8 cellular contexts compared by ENCODE assay signal in the genomic region with DNA sequence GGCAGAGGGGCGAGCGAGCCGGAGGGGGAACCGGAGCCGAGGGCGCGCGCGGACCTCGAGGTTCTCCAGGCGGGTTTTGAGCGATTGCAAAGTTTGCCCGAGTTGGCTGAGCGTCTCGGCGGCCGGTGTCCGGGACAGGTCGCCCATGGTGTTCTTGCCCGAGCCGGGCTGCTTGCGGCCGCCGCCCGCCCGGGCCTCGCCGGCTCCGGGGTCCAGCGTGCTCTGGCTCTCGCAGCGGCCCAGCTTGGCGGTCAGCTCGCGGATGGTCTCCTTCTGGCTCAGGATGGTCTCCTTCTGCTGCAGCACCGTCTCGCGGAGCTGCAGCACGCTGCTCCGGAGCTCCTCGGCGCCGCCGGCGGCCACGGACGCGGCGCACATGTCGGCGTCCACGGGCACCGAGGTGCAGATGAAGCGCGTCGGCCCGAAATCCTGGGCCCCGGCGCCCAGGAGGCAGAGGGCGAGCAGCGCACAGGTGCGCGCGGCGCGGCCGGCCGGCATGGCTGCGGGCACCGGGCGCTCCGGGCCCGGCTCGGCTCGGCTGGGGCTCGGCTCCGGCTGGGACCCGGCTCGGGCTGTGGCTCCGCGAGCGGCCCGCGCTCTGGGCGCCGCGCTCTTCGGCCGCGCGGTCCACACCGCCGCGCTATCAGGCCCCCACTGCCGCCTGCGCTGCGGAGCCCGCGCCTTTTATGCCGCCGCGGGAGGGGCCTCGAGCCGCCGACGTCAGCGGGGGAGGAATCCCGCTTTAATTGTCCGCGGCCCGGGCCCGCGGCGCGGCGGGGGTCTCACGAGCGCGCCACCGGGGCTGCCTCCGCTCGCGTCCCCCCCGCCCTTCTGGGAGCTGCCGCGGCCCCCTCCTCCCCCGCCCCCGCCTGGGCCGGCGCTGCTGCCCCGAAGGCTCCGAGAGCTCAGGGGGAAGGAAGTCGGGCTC. TPM values are rescaled to one million over a fixed set of nuclear protein-coding genes. Genes with fewer than 3 reads are reported as not detected.
DNase-seq lines count a peak whose midpoint lies in the region; ATAC-seq and TF ChIP-seq lines count a peak whose summit lies in the region.

A gene with protein sequence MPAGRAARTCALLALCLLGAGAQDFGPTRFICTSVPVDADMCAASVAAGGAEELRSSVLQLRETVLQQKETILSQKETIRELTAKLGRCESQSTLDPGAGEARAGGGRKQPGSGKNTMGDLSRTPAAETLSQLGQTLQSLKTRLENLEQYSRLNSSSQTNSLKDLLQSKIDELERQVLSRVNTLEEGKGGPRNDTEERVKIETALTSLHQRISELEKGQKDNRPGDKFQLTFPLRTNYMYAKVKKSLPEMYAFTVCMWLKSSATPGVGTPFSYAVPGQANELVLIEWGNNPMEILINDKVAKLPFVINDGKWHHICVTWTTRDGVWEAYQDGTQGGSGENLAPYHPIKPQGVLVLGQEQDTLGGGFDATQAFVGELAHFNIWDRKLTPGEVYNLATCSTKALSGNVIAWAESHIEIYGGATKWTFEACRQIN (minus strand): TSS at position 659 of the 928 bp plus-strand sequence. CDS start 161 bp downstream, at position 498.

- peak within 1 kb of the TSS; percentile 39 for H3K4me3 ChIP-seq in iPS-15b (ENCODE audit: low read depth, low read length)
- peak within 1 kb of the TSS in 3 of 5 donors; percentile 2 to 44 (median 29) for H3K4me3 ChIP-seq in subcutaneous abdominal adipose tissue (ENCODE audit: low read depth in 1 of 5, low read length in 5 of 5)

- H3K9ac ChIP-seq in iPS-15b (ENCODE audit: low read depth, low read length) (no peak within 1 kb of the TSS), subcutaneous abdominal adipose tissue (ENCODE audit: low read length in 5 of 5) (no peak within 1 kb of the TSS)

- H3K36me3 Mint-ChIP-seq in CD4-positive, alpha-beta T cell (ENCODE audit: low read depth) = no peaks in the 10 kb centered on the region
- no peaks in the 10 kb centered on the region for H3K36me3 Mint-ChIP-seq in activated T-helper 2 cell treated with anti-CD3 and anti-CD28 coated beads, Interferon-gamma antibody, Interleukin-2, Interleukin-4, amounts not matched to agents 10 μg/mL and 5 μg/mL and 100 μg/mL, durations not matched to agents 14 hours and 24 hours and 36 hours (ENCODE audit: low read depth)

- peak within 1 kb of the TSS; percentile 86 for H3K4me3 Mint-ChIP-seq in CD4-positive, alpha-beta T cell
- H3K4me3 Mint-ChIP-seq in activated T-helper 2 cell treated with anti-CD3 and anti-CD28 coated beads, Interferon-gamma antibody, Interleukin-2, Interleukin-4, amounts not matched to agents 10 μg/mL and 5 μg/mL and 100 μg/mL, durations not matched to agents 14 hours and 24 hours and 36 hours (ENCODE audit: low read depth) = peak within 1 kb of the TSS; percentile 42

- peaks cover 59% of the 10 kb centered on the region for H3K27me3 Mint-ChIP-seq in CD4-positive, alpha-beta T cell
- H3K27me3 Mint-ChIP-seq in activated T-helper 2 cell treated with anti-CD3 and anti-CD28 coated beads, Interferon-gamma antibody, Interleukin-2, Interleukin-4, amounts not matched to agents 10 μg/mL and 5 μg/mL and 100 μg/mL, durations not matched to agents 14 hours and 24 hours and 36 hours (ENCODE audit: low read depth) = peaks cover 62% of the 10 kb centered on the region

- H3K36me3 ChIP-seq in iPS-15b (ENCODE audit: control insufficient read depth, insufficient read depth, low read length) (no peaks in the 10 kb centered on the region), subcutaneous abdominal adipose tissue (ENCODE audit: control insufficient read depth in 5 of 5, insufficient read depth in 5 of 5, low read length in 5 of 5) (no peaks in the 10 kb centered on the region)

- POLR2A ChIA-PET in CD4-positive, alpha-beta T cell (lab: Charles Lee) = interaction anchor here (0.6 to 2.2 kb wide), 3 partner anchors 22 to 493 kb away, joined by 3 to 15 read pairs (median 4); no protein-coding TSS in a partner anchor

- intact Hi-C loops in CD4-positive, alpha-beta T cell (cut with DNase I, micrococcal nuclease) = loop anchor here in 1 of 2 experiments (2.0 to 5.0 kb wide), 2 partner anchors 419 to 496 kb away; no protein-coding TSS in a partner anchor
- intact Hi-C loops in activated T-helper 2 cell treated with anti-CD3 and anti-CD28 coated beads, Interferon-gamma antibody, Interleukin-2, Interleukin-4, amounts not matched to agents 10 μg/mL and 5 μg/mL and 100 μg/mL, durations not matched to agents 14 hours and 24 hours and 36 hours (cut with micrococcal nuclease) = no loop called here

- DNase-seq in CD4-positive, alpha-beta T cell = no peak
- peak; percentile 29 for DNase-seq in KBM-7
- DNase-seq in activated T-helper 2 cell treated with anti-CD3 and anti-CD28 coated beads, Interferon-gamma antibody, Interleukin-2, Interleukin-4, amounts not matched to agents 10 μg/mL and 5 μg/mL and 100 μg/mL, durations not matched to agents 14 hours and 24 hours and 36 hours (ENCODE audit: low spot score) = no peak
- DNase-seq in HT-29 (ENCODE audit: low spot score) = no peak
- no peak for DNase-seq in NCI-H226

- peaks cover 15% of the 10 kb centered on the region for H3K4me1 Mint-ChIP-seq in CD4-positive, alpha-beta T cell (ENCODE audit: low read depth)
- H3K4me1 Mint-ChIP-seq in activated T-helper 2 cell treated with anti-CD3 and anti-CD28 coated beads, Interferon-gamma antibody, Interleukin-2, Interleukin-4, amounts not matched to agents 10 μg/mL and 5 μg/mL and 100 μg/mL, durations not matched to agents 14 hours and 24 hours and 36 hours (ENCODE audit: low read depth) = peaks cover 12% of the 10 kb centered on the region

- no peak for TF ChIP-seq CTCF in CD4-positive, alpha-beta T cell (IDR thresholded peaks at IDR 0.05)

- H3K27me3 ChIP-seq in CD4-positive, alpha-beta T cell (ENCODE audit: control insufficient read depth, insufficient read depth, low read length) = peaks cover 73% of the 10 kb centered on the region
- H3K27me3 ChIP-seq in iPS-15b (ENCODE audit: control insufficient read depth, insufficient read depth, low read length) (peaks cover 92% of the 10 kb centered on the region), subcutaneous abdominal adipose tissue (ENCODE audit: control insufficient read depth in 5 of 5, insufficient read depth in 4 of 5, low read length in 5 of 5) (peaks cover 54 to 85% (median 82%) of the 10 kb centered on the region in 5 donors)

- peaks cover 4% of the 10 kb centered on the region for H3K4me1 ChIP-seq in iPS-15b (ENCODE audit: control insufficient read depth, insufficient read depth, low read length)
- H3K4me1 ChIP-seq in subcutaneous abdominal adipose tissue (ENCODE audit: control insufficient read depth in 5 of 5, insufficient read depth in 5 of 5, low read length in 5 of 5) = peaks cover 0 to 41% (median 33%) of the 10 kb centered on the region in 5 donors

- H3K27ac Mint-ChIP-seq in CD4-positive, alpha-beta T cell = no peak within 1 kb of the TSS
- no peak within 1 kb of the TSS for H3K27ac Mint-ChIP-seq in activated T-helper 2 cell treated with anti-CD3 and anti-CD28 coated beads, Interferon-gamma antibody, Interleukin-2, Interleukin-4, amounts not matched to agents 10 μg/mL and 5 μg/mL and 100 μg/mL, durations not matched to agents 14 hours and 24 hours and 36 hours

- CTCF ChIA-PET in CD4-positive, alpha-beta T cell (lab: Charles Lee) = interaction anchor here (1.6 kb wide), 1 partner anchor 49 kb away, joined by 4 read pairs; no protein-coding TSS in a partner anchor

- no peak for ATAC-seq in CD4-positive, alpha-beta T cell (ENCODE audit: poor library complexity)
- no peak for ATAC-seq in HG02938 (IDR thresholded peaks at IDR 0.05; ENCODE audit: unreplicated experiment)

- in situ Hi-C loops in KBM-7 (cut with MboI; ENCODE audit: low pct_unique_long_range_greater_than_20kb, low sequenced_read_pairs) = no loop called here

- no peaks in the 10 kb centered on the region for H3K9me3 Mint-ChIP-seq in CD4-positive, alpha-beta T cell
- H3K9me3 Mint-ChIP-seq in activated T-helper 2 cell treated with anti-CD3 and anti-CD28 coated beads, Interferon-gamma antibody, Interleukin-2, Interleukin-4, amounts not matched to agents 10 μg/mL and 5 μg/mL and 100 μg/mL, durations not matched to agents 14 hours and 24 hours and 36 hours = no peaks in the 10 kb centered on the region

- no peak within 1 kb of the TSS for H3K27ac ChIP-seq in CD4-positive, alpha-beta T cell (ENCODE audit: low read depth, low read length)
- H3K27ac ChIP-seq in subcutaneous abdominal adipose tissue (ENCODE audit: low read depth, low read length) = no peak within 1 kb of the TSS

- H3K9me3 ChIP-seq in CD4-positive, alpha-beta T cell (ENCODE audit: control insufficient read depth, low read length) = no peaks in the 10 kb centered on the region
- no peaks in the 10 kb centered on the region for H3K9me3 ChIP-seq in iPS-15b (ENCODE audit: control insufficient read depth, insufficient read depth, low read length)
- no peaks in the 10 kb centered on the region for H3K9me3 ChIP-seq in subcutaneous abdominal adipose tissue (ENCODE audit: control insufficient read depth in 5 of 5, low read length in 5 of 5)

RNA-seq across cellular contexts. Expression of the gene that starts here (rescaled TPM):
- total RNA-seq in CD4-positive, alpha-beta T cell = under 1 TPM; 0.25 to 0.58 TPM
- 5.2 and 5.7 TPM in 2 replicates for total RNA-seq in activated T-helper 2 cell treated with anti-CD3 and anti-CD28 coated beads, Interferon-gamma antibody, Interleukin-2, Interleukin-4, amounts not matched to agents 10 μg/mL and 5 μg/mL and 100 μg/mL, durations not matched to agents 14 hours and 24 hours and 36 hours
- not detected in 2 replicates for total RNA-seq in HT-29 (2014; rRNA removed; shearing (Covaris generic))
